ENCODE assay signal across 1 cellular context in the genomic region with DNA sequence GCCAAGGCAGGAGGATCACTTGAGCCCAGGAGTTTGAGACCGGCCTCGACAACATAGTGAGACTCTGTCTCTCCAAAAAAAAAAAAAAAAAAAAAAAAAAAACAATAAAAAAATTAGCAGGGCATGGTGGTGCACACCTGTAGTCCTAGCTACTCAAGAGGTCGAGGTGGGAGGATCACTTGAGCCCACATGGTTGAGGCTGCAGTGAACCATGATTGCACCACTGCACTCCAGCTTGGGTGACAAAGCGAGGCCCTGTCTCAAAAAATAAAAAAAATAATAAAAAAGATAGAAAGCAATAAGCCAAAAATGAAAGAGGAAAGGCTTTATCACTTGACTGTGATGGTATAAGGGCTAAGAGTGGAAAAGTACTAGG.
TF ChIP-seq lines count a peak whose summit lies in the region.

No MANE protein-coding gene starts in this region.

TF ChIP-seq in H1, 55 proteins besides CTCF, POLR2A, EP300 and RAD21:
- TF ChIP-seq, protein P1, sequence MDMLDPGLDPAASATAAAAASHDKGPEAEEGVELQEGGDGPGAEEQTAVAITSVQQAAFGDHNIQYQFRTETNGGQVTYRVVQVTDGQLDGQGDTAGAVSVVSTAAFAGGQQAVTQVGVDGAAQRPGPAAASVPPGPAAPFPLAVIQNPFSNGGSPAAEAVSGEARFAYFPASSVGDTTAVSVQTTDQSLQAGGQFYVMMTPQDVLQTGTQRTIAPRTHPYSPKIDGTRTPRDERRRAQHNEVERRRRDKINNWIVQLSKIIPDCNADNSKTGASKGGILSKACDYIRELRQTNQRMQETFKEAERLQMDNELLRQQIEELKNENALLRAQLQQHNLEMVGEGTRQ (IDR thresholded peaks at IDR 0.05; ENCODE audit: low read length): no peak
- no peak for TF ChIP-seq KDM1A (IDR thresholded peaks at IDR 0.05; ENCODE audit: borderline replicate concordance, low read length)
- TF ChIP-seq SUZ12 (IDR thresholded peaks at IDR 0.05; ENCODE audit: low read length): no peak
- no peak for TF ChIP-seq SP1 (IDR thresholded peaks at IDR 0.05; ENCODE audit: low read depth, low read length)
- no peak for TF ChIP-seq TCF12 (IDR thresholded peaks at IDR 0.05; ENCODE audit: low read depth, low read length)
